1 cellular context compared by ENCODE assay signal in the genomic region with DNA sequence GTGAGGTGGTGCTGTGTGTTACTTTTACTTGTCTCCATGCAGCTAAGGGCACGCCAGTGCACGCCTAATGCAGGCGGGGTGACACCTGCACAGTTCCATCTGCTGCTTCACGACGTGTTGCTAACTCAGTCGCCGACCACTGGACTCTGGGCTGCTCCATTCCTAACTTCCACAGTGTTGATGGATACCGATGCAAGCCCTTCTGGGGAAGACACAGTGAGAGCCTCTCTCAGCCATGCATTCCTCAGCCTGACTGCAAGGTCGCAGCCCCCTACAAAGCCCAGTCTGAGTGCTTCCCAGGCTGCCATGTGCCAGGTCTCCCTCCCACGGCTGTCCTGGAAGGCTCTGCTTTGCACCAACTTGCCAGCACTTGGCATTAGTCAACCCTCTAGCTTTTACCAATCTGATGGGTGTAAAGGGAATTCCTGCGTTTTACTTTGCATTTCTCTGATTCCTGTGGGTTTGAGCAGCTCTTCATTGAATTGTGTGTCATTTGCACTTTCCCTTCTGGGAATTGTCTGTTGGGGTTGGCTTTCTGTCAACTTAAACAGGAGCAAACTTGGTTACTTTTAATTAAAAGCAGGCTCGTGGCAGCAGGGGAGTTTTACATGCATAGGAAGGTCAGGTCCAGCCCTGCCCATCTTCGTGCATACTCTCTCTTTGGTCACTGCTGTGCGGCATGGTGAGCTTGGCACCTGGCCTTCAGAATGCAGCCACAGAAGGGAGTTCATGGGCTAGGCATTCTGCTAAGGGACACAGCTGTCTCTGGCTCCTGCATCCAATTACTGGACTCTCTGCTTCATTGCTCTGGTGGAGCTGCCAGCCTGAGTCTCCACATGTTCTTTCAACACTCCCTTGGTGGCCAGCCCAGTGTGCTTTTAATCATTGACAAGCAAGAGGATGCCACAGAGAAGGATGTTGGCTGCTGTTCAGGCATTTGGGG.
TF ChIP-seq lines count a peak whose summit lies in the region.

No MANE protein-coding gene starts in this region.

TF ChIP-seq in GM23338, 12 proteins besides CTCF, POLR2A, EP300 and RAD21 (continued from another document):
- TF ChIP-seq, protein P1, sequence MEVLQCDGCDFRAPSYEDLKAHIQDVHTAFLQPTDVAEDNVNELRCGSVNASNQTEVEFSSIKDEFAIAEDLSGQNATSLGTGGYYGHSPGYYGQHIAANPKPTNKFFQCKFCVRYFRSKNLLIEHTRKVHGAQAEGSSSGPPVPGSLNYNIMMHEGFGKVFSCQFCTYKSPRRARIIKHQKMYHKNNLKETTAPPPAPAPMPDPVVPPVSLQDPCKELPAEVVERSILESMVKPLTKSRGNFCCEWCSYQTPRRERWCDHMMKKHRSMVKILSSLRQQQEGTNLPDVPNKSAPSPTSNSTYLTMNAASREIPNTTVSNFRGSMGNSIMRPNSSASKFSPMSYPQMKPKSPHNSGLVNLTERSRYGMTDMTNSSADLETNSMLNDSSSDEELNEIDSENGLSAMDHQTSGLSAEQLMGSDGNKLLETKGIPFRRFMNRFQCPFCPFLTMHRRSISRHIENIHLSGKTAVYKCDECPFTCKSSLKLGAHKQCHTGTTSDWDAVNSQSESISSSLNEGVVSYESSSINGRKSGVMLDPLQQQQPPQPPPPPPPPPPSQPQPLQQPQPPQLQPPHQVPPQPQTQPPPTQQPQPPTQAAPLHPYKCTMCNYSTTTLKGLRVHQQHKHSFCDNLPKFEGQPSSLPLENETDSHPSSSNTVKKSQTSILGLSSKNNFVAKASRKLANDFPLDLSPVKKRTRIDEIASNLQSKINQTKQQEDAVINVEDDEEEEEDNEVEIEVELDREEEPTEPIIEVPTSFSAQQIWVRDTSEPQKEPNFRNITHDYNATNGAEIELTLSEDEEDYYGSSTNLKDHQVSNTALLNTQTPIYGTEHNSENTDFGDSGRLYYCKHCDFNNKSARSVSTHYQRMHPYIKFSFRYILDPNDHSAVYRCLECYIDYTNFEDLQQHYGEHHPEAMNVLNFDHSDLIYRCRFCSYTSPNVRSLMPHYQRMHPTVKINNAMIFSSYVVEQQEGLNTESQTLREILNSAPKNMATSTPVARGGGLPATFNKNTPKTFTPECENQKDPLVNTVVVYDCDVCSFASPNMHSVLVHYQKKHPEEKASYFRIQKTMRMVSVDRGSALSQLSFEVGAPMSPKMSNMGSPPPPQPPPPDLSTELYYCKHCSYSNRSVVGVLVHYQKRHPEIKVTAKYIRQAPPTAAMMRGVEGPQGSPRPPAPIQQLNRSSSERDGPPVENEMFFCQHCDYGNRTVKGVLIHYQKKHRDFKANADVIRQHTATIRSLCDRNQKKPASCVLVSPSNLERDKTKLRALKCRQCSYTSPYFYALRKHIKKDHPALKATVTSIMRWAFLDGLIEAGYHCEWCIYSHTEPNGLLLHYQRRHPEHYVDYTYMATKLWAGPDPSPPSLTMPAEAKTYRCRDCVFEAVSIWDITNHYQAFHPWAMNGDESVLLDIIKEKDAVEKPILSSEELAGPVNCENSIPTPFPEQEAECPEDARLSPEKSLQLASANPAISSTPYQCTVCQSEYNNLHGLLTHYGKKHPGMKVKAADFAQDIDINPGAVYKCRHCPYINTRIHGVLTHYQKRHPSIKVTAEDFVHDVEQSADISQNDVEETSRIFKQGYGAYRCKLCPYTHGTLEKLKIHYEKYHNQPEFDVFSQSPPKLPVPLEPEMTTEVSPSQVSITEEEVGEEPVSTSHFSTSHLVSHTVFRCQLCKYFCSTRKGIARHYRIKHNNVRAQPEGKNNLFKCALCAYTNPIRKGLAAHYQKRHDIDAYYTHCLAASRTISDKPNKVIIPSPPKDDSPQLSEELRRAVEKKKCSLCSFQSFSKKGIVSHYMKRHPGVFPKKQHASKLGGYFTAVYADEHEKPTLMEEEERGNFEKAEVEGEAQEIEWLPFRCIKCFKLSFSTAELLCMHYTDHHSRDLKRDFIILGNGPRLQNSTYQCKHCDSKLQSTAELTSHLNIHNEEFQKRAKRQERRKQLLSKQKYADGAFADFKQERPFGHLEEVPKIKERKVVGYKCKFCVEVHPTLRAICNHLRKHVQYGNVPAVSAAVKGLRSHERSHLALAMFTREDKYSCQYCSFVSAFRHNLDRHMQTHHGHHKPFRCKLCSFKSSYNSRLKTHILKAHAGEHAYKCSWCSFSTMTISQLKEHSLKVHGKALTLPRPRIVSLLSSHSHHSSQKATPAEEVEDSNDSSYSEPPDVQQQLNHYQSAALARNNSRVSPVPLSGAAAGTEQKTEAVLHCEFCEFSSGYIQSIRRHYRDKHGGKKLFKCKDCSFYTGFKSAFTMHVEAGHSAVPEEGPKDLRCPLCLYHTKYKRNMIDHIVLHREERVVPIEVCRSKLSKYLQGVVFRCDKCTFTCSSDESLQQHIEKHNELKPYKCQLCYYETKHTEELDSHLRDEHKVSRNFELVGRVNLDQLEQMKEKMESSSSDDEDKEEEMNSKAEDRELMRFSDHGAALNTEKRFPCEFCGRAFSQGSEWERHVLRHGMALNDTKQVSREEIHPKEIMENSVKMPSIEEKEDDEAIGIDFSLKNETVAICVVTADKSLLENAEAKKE (CRISPR knock-in tag; IDR thresholded peaks at IDR 0.05) = no peak
- TF ChIP-seq CREB1 (CRISPR knock-in tag; IDR thresholded peaks at IDR 0.05; ENCODE audit: low read depth) (no peak), ZNF114 (CRISPR knock-in tag; IDR thresholded peaks at IDR 0.05) (no peak), STAT1 (IDR thresholded peaks at IDR 0.05; ENCODE audit: unreplicated experiment) (no peak)
